8 cellular contexts compared by ENCODE assay signal in the genomic region with DNA sequence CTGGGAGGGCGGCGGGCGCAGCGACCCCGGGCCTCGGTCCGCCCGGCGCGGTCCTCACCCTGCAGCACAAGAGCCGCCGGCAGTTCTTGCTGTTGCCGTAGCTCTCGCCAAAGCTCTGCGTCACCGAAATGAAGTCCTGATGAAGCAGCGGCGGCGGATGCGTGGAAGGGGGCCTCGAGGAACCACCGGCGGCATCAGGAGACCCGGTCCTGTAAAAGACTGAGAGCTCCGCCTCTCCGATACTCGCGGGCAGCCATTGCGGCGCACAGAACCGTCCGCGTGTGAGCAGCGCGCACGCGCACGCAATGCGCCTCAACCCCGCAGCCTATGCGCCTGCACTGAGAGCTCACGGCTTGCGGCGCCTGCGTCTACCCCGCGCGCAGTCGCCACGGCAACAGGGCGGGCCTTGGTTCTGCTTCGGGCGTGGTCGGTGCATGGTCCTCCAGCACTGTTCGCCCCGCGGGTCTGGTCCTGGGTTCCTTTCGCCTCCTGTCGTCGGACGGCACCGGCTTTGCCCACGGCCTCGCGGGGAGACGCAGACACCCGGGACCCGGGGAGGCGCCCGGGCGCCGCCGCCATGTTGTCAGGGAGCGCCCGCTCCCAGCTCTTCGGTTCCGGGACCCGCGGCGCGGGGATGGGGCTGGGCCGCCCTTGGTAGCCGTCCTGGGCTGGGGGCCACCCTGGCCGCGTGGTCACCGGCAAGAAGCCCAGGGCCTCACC. TPM values are rescaled to one million over a fixed set of nuclear protein-coding genes. Genes with fewer than 3 reads are reported as not detected.
A peak's percentile ranks its signal among the peaks of the same experiment; 100 is the strongest.
DNase-seq lines count a peak whose midpoint lies in the region; ATAC-seq, FAIRE-seq and TF ChIP-seq lines count a peak whose summit lies in the region.

No MANE protein-coding gene starts in this region.

- 0 to 1% (median 0%) methylated on average over 69 to 86 of the region's 86 CpGs for WGBS in small intestine, 3 donors

- H3K27ac ChIP-seq in A673 (ENCODE audit: low read depth, low read length, poor library complexity, severe bottlenecking) (peak overlapping the region; percentile 76), small intestine (ENCODE audit: low read depth in 1 of 2, low read length in 1 of 2) (peak overlapping the region; percentile 73 to 78)

- no peak for TF ChIP-seq CTCF in A673 (conservative IDR thresholded peaks at IDR 0.05; ENCODE audit: low read depth, low read length)
- TF ChIP-seq CTCF in WI38 (IDR thresholded peaks at IDR 0.05; ENCODE audit: low read depth, low read length), result no peak
- no peak for TF ChIP-seq CTCF in bronchial epithelial cell (IDR thresholded peaks at IDR 0.05; ENCODE audit: insufficient read depth, low read length, severe bottlenecking)

- H3K4me3 ChIP-seq in A673 (ENCODE audit: low read depth, low read length, poor library complexity, severe bottlenecking) (peak overlapping the region; percentile 79), WI38 (ENCODE audit: low read depth, low read length) (peak overlapping the region; percentile 77), bronchial epithelial cell (ENCODE audit: low read depth, low read length) (peak overlapping the region; percentile 83), small intestine (ENCODE audit: low read depth in 1 of 2, low read length in 2 of 2) (peak overlapping the region; percentile 51 to 80)

- ATAC-seq in GM18867 (IDR thresholded peaks at IDR 0.05; ENCODE audit: unreplicated experiment) (peak; percentile 80), HG03103 (IDR thresholded peaks at IDR 0.05; ENCODE audit: low read depth, unreplicated experiment) (peak; percentile 61)

- H3K36me3 ChIP-seq in A673 (ENCODE audit: insufficient read depth, low read length, poor library complexity, severe bottlenecking) (no peaks in the 10 kb centered on the region), bronchial epithelial cell (ENCODE audit: control insufficient read depth, insufficient read depth, low read length) (no peaks in the 10 kb centered on the region), small intestine (ENCODE audit: control insufficient read depth in 2 of 2, insufficient read depth in 2 of 2, low read length in 2 of 2) (no peaks in the 10 kb centered on the region)

- H3K27me3 ChIP-seq in A673 (replicated peaks; ENCODE audit: insufficient read depth, low read depth, low read length, poor library complexity) (peaks cover 17% of the 10 kb centered on the region), bronchial epithelial cell (ENCODE audit: control insufficient read depth, insufficient read depth, low read length) (no peaks in the 10 kb centered on the region), small intestine (ENCODE audit: control insufficient read depth in 2 of 2, insufficient read depth in 2 of 2, low read length in 2 of 2) (peaks cover 0 to 1% of the 10 kb centered on the region in 2 donors)

- FAIRE-seq in bronchial epithelial cell (lab: Jason Lieb, UNC), result no peak
- FAIRE-seq in small intestine (lab: Jason Lieb, UNC), result no peak

- CTCF ChIA-PET in A673 (lab: Charles Lee), result interaction anchor here (0.6 to 1.1 kb wide), 6 partner anchors 21 to 107 kb away, joined by 3 to 12 read pairs (median 5); no protein-coding TSS in a partner anchor

- intact Hi-C loops in A673 (cut with micrococcal nuclease; ENCODE audit: unreplicated experiment), result no loop called here

- H3K9me3 ChIP-seq in A673 (ENCODE audit: low read depth, low read length, poor library complexity, severe bottlenecking) (peaks cover 9% of the 10 kb centered on the region), small intestine (ENCODE audit: control insufficient read depth, low read depth) (no peaks in the 10 kb centered on the region)

- DNase-seq in A673 (ENCODE audit: low spot score) (peak; percentile 96), NCI-H2171 treated with DMSO at 0.1 percent for 48 hours (lab: John Stamatoyannopoulos, UW) (peak; percentile 93), bronchial epithelial cell (ENCODE audit: low read depth) (peak; percentile 82), iPS-NIHi7 (ENCODE audit: extremely low spot score) (peak; percentile 94), small intestine (peak; percentile 94)

- H3K4me1 ChIP-seq in A673 (ENCODE audit: insufficient read depth, low read length, poor library complexity, severe bottlenecking), result peaks cover 13% of the 10 kb centered on the region
- peaks cover 0 to 6% of the 10 kb centered on the region in 2 donors for H3K4me1 ChIP-seq in small intestine (ENCODE audit: control insufficient read depth in 2 of 2, insufficient read depth in 1 of 2, low read depth in 1 of 2, low read length in 1 of 2)

- POLR2A ChIA-PET in A673 (lab: Charles Lee; ENCODE audit: low non-redundant PET), result interaction anchor here (0.5 to 1.2 kb wide), 3 partner anchors 43 to 988 kb away, joined by 3 to 7 read pairs (median 5); a partner anchor contains a TSS

- BruUV-seq in A673 (replicated peaks; lab: Mats Ljungman, UMichigan), result no TSS peak

RNA-seq across cellular contexts. Expression of a gene that starts 9.3 kb away (rescaled TPM):
- total RNA-seq in A673 (2021) (0.17 and 0.52 TPM in 2 replicates), bronchial epithelial cell (0.26 and 0.53 TPM in 2 replicates)
- under 1 TPM in 1 of 3 donors, not detected in 2; 0.79 TPM for polyA plus RNA-seq in small intestine

RNA-seq across cellular contexts. Expression of a gene that starts 15.1 kb away (rescaled TPM):
- 120 and 122 TPM in 2 replicates for total RNA-seq in A673 (2021)
- total RNA-seq in bronchial epithelial cell, result 45.1 and 66.6 TPM in 2 replicates
- 100 to 1,000 TPM in 2 of 3 donors, 10 to 100 TPM in 1; 66.2 to 133 (median 108) TPM for polyA plus RNA-seq in small intestine

RNA-seq across cellular contexts. Expression of a gene that starts 40.2 kb away (rescaled TPM):
- not detected in 2 replicates for total RNA-seq in A673 (2021)
- total RNA-seq in bronchial epithelial cell, result 0.26 and 2.0 TPM in 2 replicates
- 1 to 10 TPM in 2 of 3 donors, under 1 TPM in 1; 0.67 to 1.5 (median 1.4) TPM for polyA plus RNA-seq in small intestine

RNA-seq across cellular contexts. Expression of a gene that starts 42.2 kb away (rescaled TPM):
- not detected in 2 replicates for total RNA-seq in A673 (2021)
- total RNA-seq in bronchial epithelial cell, result not detected in 2 replicates
- not detected for polyA plus RNA-seq in small intestine

RNA-seq across cellular contexts. Expression of a gene that starts 42.8 kb away (rescaled TPM):
- total RNA-seq in A673 (2021), result 48.6 and 54.9 TPM in 2 replicates
- total RNA-seq in bronchial epithelial cell, result 58.2 and 65.3 TPM in 2 replicates
- polyA plus RNA-seq in small intestine, result 10 to 100 TPM; 40.3 to 69.4 (median 41.4) TPM

Comparison
In these comparisons a context has a peak if more than half of its experiments do, and no peak if none do; other contexts are left out.
1. Peak in every context shown above with its lines: DNase-seq, ATAC-seq, H3K4me3 ChIP-seq and H3K27ac ChIP-seq.